ENCODE assay signal across 1 cellular context in genomic region chr2:10407841-10408648, GRCh38.
A peak's percentile ranks its signal among the peaks of the same experiment; 100 is the strongest.
TF ChIP-seq lines count a peak whose summit lies in the region.

No MANE protein-coding gene starts in this region.

TF ChIP-seq in HepG2, 621 proteins besides CTCF, POLR2A, EP300 and RAD21 (continued from another document and continues in another):
- TF ChIP-seq ATF4 (CRISPR knock-in tag; IDR thresholded peaks at IDR 0.05), result peak in 1 of 2 experiments; percentile 60; a peak in 1 of 4 replicates
- no peak for TF ChIP-seq NPAS2 (CRISPR knock-in tag; IDR thresholded peaks at IDR 0.05; ENCODE audit: borderline replicate concordance)
- peak; percentile 62 for TF ChIP-seq MAFF (IDR thresholded peaks at IDR 0.05; ENCODE audit: low read depth, low read length)
- TF ChIP-seq RBFOX2 (IDR thresholded peaks at IDR 0.05; ENCODE audit: low read depth, low read length), result no peak
- peak; percentile 63 for TF ChIP-seq ARID5B (CRISPR knock-in tag; IDR thresholded peaks at IDR 0.05)
- TF ChIP-seq TRIM22 (IDR thresholded peaks at IDR 0.05), result no peak
- TF ChIP-seq MTA1 (CRISPR knock-in tag; IDR thresholded peaks at IDR 0.05; ENCODE audit: borderline replicate concordance), result 0 out of 2 replicates have a peak, but pooled peaks have one; percentile 38
- TF ChIP-seq THAP11 (CRISPR knock-in tag; IDR thresholded peaks at IDR 0.05), result peak; percentile 21; the same call in 1 of the 2 replicates
- TF ChIP-seq YY1 (IDR thresholded peaks at IDR 0.05; ENCODE audit: insufficient read depth, insufficient replicate concordance, low read depth, low read length), result peak; percentile 30
- TF ChIP-seq ZNF615 (CRISPR knock-in tag; IDR thresholded peaks at IDR 0.05; ENCODE audit: borderline replicate concordance), result no peak
- 0 out of 2 replicates have a peak, but pooled peaks have one; percentile 16 for TF ChIP-seq KDM5B (CRISPR knock-in tag; IDR thresholded peaks at IDR 0.05; ENCODE audit: borderline replicate concordance)
- no peak for TF ChIP-seq PRPF4 (IDR thresholded peaks at IDR 0.05; ENCODE audit: low read depth, low read length, poor library complexity, severe bottlenecking)
- TF ChIP-seq TBX3 (IDR thresholded peaks at IDR 0.05; ENCODE audit: borderline replicate concordance), result 0 out of 2 replicates have a peak, but pooled peaks have one; percentile 6
- 0 out of 2 replicates have a peak, but pooled peaks have one; percentile 31 for TF ChIP-seq SPEN (CRISPR knock-in tag; IDR thresholded peaks at IDR 0.05; ENCODE audit: low read depth)
- 0 out of 2 replicates have a peak, but pooled peaks have one; percentile 22 for TF ChIP-seq PPARG (CRISPR knock-in tag; conservative IDR thresholded peaks at IDR 0.05)
- 0 out of 2 replicates have a peak, but pooled peaks have one; percentile 27 for TF ChIP-seq HIC2 (CRISPR knock-in tag; IDR thresholded peaks at IDR 0.05; ENCODE audit: low read depth)
- 0 out of 2 replicates have a peak, but pooled peaks have one; percentile 75 for TF ChIP-seq PRDM15 (CRISPR knock-in tag; IDR thresholded peaks at IDR 0.05)
- no peak for TF ChIP-seq ZNF446 (CRISPR knock-in tag; IDR thresholded peaks at IDR 0.05)
- TF ChIP-seq RXRA (CRISPR knock-in tag; IDR thresholded peaks at IDR 0.05), result peak; percentile 81; the same call in 1 of the 2 replicates
- peak; percentile 81 for TF ChIP-seq ATF3 (CRISPR knock-in tag; IDR thresholded peaks at IDR 0.05)
- TF ChIP-seq CBFB (CRISPR knock-in tag; IDR thresholded peaks at IDR 0.05), result no peak
- 0 out of 2 replicates have a peak, but pooled peaks have one; percentile 35 for TF ChIP-seq EHMT2 (IDR thresholded peaks at IDR 0.05; ENCODE audit: borderline replicate concordance, low read depth, low read length)
- TF ChIP-seq ZBTB7B (CRISPR knock-in tag; IDR thresholded peaks at IDR 0.05), result peak; percentile 69
- no peak for TF ChIP-seq HNF4G (IDR thresholded peaks at IDR 0.05; ENCODE audit: borderline replicate concordance, low read depth, low read length)
- TF ChIP-seq HNF4G (CRISPR knock-in tag; IDR thresholded peaks at IDR 0.05; ENCODE audit: borderline replicate concordance, low read depth), result 0 out of 2 replicates have a peak, but pooled peaks have one; percentile 41
- 0 out of 2 replicates have a peak, but pooled peaks have one; percentile 41 for TF ChIP-seq BHLHE40 (IDR thresholded peaks at IDR 0.05; ENCODE audit: low read length)
- peak; percentile 86 for TF ChIP-seq CEBPB (IDR thresholded peaks at IDR 0.05; ENCODE audit: borderline replicate concordance, low read depth, low read length)
- TF ChIP-seq ZNF451 (CRISPR knock-in tag; IDR thresholded peaks at IDR 0.05), result 0 out of 2 replicates have a peak, but pooled peaks have one; percentile 55
- peak; percentile 65; the same call in 1 of the 2 replicates for TF ChIP-seq RXRB (CRISPR knock-in tag; IDR thresholded peaks at IDR 0.05; ENCODE audit: borderline replicate concordance)
- TF ChIP-seq TGIF2 (CRISPR knock-in tag; IDR thresholded peaks at IDR 0.05), result peak; percentile 85; the same call in 1 of the 2 replicates
- peak; percentile 55; the same call in 1 of the 2 replicates for TF ChIP-seq ZNF691 (CRISPR knock-in tag; IDR thresholded peaks at IDR 0.05; ENCODE audit: borderline replicate concordance, low read depth)
- TF ChIP-seq RARA (CRISPR knock-in tag; IDR thresholded peaks at IDR 0.05), result peak; percentile 72
- no peak for TF ChIP-seq SOX6 (IDR thresholded peaks at IDR 0.05)
- TF ChIP-seq SOX6 (CRISPR knock-in tag; IDR thresholded peaks at IDR 0.05), result 0 out of 2 replicates have a peak, but pooled peaks have one; percentile 18
- TF ChIP-seq PAXIP1 (CRISPR knock-in tag; conservative IDR thresholded peaks at IDR 0.05), result peak; percentile 52
- 0 out of 2 replicates have a peak, but pooled peaks have one; percentile 59 for TF ChIP-seq ZNF276 (CRISPR knock-in tag; IDR thresholded peaks at IDR 0.05; ENCODE audit: low read depth)
- 0 out of 2 replicates have a peak, but pooled peaks have one; percentile 12 for TF ChIP-seq SMC3 (IDR thresholded peaks at IDR 0.05; ENCODE audit: low read length)
- no peak for TF ChIP-seq GABPA (IDR thresholded peaks at IDR 0.05; ENCODE audit: low read depth, low read length)
- TF ChIP-seq GABPA (CRISPR knock-in tag; IDR thresholded peaks at IDR 0.05; ENCODE audit: low read depth), result peak; percentile 35
- no peak; the same call in none of the 2 replicates for TF ChIP-seq NR2F6 (IDR thresholded peaks at IDR 0.05)
- peak; percentile 65 for TF ChIP-seq NR2F6 (CRISPR knock-in tag; IDR thresholded peaks at IDR 0.05)
- TF ChIP-seq ZNF713 (CRISPR knock-in tag; IDR thresholded peaks at IDR 0.05), result no peak
- TF ChIP-seq ZNF644 (CRISPR knock-in tag; IDR thresholded peaks at IDR 0.05; ENCODE audit: low read depth), result 0 out of 2 replicates have a peak, but pooled peaks have one; percentile 37
